Comparison of ENCODE assay signal across 23 cellular contexts in the genomic region with DNA sequence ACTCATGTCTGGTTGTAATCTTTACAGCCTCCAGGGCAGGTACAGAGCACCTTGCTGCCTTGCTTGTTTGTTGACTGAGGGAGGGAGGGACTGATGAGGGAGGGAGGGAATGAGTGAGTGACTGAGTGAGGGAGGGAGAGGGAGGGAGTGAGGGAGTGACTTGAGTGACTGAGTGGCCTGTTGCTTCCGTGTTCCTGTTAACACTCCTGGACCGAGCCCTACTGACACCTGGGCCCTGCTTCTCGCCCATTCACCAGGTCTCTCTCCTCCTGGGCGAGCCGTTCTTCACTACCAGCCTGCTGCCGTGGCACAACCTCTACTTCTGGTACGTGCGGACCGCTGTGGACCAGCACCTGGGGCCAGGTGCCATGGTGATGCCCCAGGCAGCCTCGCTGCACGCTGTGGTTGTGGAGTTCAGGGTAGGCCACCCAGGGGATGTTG. TPM values are rescaled to one million over a fixed set of nuclear protein-coding genes. Genes with fewer than 3 reads are reported as not detected.
DNase-seq lines count a peak whose midpoint lies in the region; ATAC-seq, FAIRE-seq and TF ChIP-seq lines count a peak whose summit lies in the region.
"Had no signal": no experiment of that assay in that cellular context is flagged by ENCODE, and none has a peak within 500 bp of the region (broad histone marks: within the 10 kb centered on the region; RNA-seq: fewer than 3 reads in every experiment).

No MANE protein-coding gene starts in this region.

- ATAC-seq in GM21360 (IDR thresholded peaks at IDR 0.05; ENCODE audit: unreplicated experiment) (no peak), HG02571 (IDR thresholded peaks at IDR 0.05; ENCODE audit: unreplicated experiment) (no peak)
- ATAC-seq: activated T-cell treated with anti-CD3 and anti-CD28 coated beads, Interleukin-2, amount 50 U/mL, for 72 hours; GM23338; right lobe of liver; stimulated activated naive CD8-positive, alpha-beta T cell treated with anti-CD3 and anti-CD28 coated beads, Interleukin-15, Interleukin-2, amounts not matched to agents 100 U/mL and 50 U/mL, for 24 hours had no signal

- DNase-seq in COLO668 (lab: John Stamatoyannopoulos, UW; ENCODE audit: unreplicated experiment) (peak; percentile 9), NCI-H2029 treated with DMSO at 0.1 percent for 48 hours (lab: John Stamatoyannopoulos, UW) (peak; percentile 40), epithelial cell of prostate (ENCODE audit: low read depth, low spot score) (peak; percentile 70), progenitor cell of endocrine pancreas (ENCODE audit: low spot score, unreplicated experiment) (no peak), GM12892 (ENCODE audit: insufficient read length) (no peak), GM20000 (ENCODE audit: low spot score) (no peak)
- DNase-seq: activated CD4-positive, alpha-beta memory T cell treated with anti-CD3 and anti-CD28 coated beads, Interleukin-2, amount 10 ng/mL, durations not matched to agents 7 days and 5 days; activated naive CD8-positive, alpha-beta T cell treated with anti-CD3 and anti-CD28 coated beads, Interleukin-2, amount 10 ng/mL, durations not matched to agents 7 days and 5 days; activated T-cell treated with anti-CD3 and anti-CD28 coated beads, Interleukin-2, amount 50 U/mL, for 72 hours; GF-D8; heart left ventricle; islet precursor cell; NCI-H1105 treated with DMSO at 0.1 percent for 48 hours; SIG-M5; stimulated activated naive CD8-positive, alpha-beta T cell treated with anti-CD3 and anti-CD28 coated beads, Interleukin-15, Interleukin-2, amounts not matched to agents 100 U/mL and 50 U/mL, for 24 hours had no signal

- H3K36me3 Mint-ChIP-seq in progenitor cell of endocrine pancreas (ENCODE audit: insufficient read depth) = peaks cover 8% of the 10 kb centered on the region

- no peaks in the 10 kb centered on the region for H3K9me3 Mint-ChIP-seq in progenitor cell of endocrine pancreas (ENCODE audit: low read depth)
- H3K9me3 Mint-ChIP-seq: activated CD4-positive, alpha-beta memory T cell treated with anti-CD3 and anti-CD28 coated beads, Interleukin-2, amount 10 ng/mL, durations not matched to agents 7 days and 5 days; activated naive CD8-positive, alpha-beta T cell treated with anti-CD3 and anti-CD28 coated beads, Interleukin-2, amount 10 ng/mL, durations not matched to agents 7 days and 5 days; activated T-cell treated with anti-CD3 and anti-CD28 coated beads, Interleukin-2, amount 50 U/mL, for 72 hours; GM23338; T-helper 1 cell treated with Interleukin-12 subunit alpha and Interleukin-12 subunit beta and Interleukin-4 antibody, amounts not matched to agents 30 μg/mL and 1 μg/mL, for 36 hours had no signal

- TF ChIP-seq CTCF in progenitor cell of endocrine pancreas (IDR thresholded peaks at IDR 0.05; ENCODE audit: unreplicated experiment) (no peak), GM20000 (IDR thresholded peaks at IDR 0.05; ENCODE audit: extremely low read depth, missing control alignments) (no peak)

- no peak for FAIRE-seq in GM12892 (lab: Jason Lieb, UNC)
- FAIRE-seq: GM12891 had no signal

- no peaks in the 10 kb centered on the region for H3K27me3 Mint-ChIP-seq in progenitor cell of endocrine pancreas
- H3K27me3 Mint-ChIP-seq: activated CD4-positive, alpha-beta memory T cell treated with anti-CD3 and anti-CD28 coated beads, Interleukin-2, amount 10 ng/mL, durations not matched to agents 7 days and 5 days; activated naive CD8-positive, alpha-beta T cell treated with anti-CD3 and anti-CD28 coated beads, Interleukin-2, amount 10 ng/mL, durations not matched to agents 7 days and 5 days had no signal

- H3K27ac ChIP-seq in epithelial cell of prostate = no peak overlapping the region
- H3K27ac ChIP-seq: heart left ventricle, KMS-11, right lobe of liver, vagina had no signal

- TF ChIP-seq POLR2A in GM12892 (IDR thresholded peaks at IDR 0.05; ENCODE audit: low read depth, low read length) = no peak

- H3K4me1 Mint-ChIP-seq in progenitor cell of endocrine pancreas (ENCODE audit: low read depth) = peaks cover 5% of the 10 kb centered on the region
- H3K4me1 Mint-ChIP-seq: GM23338 had no signal

- no peak overlapping the region for H3K4me3 Mint-ChIP-seq in progenitor cell of endocrine pancreas (ENCODE audit: low read depth)
- H3K4me3 Mint-ChIP-seq: activated CD4-positive, alpha-beta memory T cell treated with anti-CD3 and anti-CD28 coated beads, Interleukin-2, amount 10 ng/mL, durations not matched to agents 7 days and 5 days; activated naive CD8-positive, alpha-beta T cell treated with anti-CD3 and anti-CD28 coated beads, Interleukin-2, amount 10 ng/mL, durations not matched to agents 7 days and 5 days; activated T-cell treated with anti-CD3 and anti-CD28 coated beads, Interleukin-2, amount 50 U/mL, for 72 hours; GM23338; T-helper 1 cell treated with Interleukin-12 subunit alpha and Interleukin-12 subunit beta and Interleukin-4 antibody, amounts not matched to agents 30 μg/mL and 1 μg/mL, for 36 hours had no signal

- peak overlapping the region; percentile 69 for H3K27ac Mint-ChIP-seq in progenitor cell of endocrine pancreas
- H3K27ac Mint-ChIP-seq: activated CD4-positive, alpha-beta memory T cell treated with anti-CD3 and anti-CD28 coated beads, Interleukin-2, amount 10 ng/mL, durations not matched to agents 7 days and 5 days; activated naive CD8-positive, alpha-beta T cell treated with anti-CD3 and anti-CD28 coated beads, Interleukin-2, amount 10 ng/mL, durations not matched to agents 7 days and 5 days; activated T-cell treated with anti-CD3 and anti-CD28 coated beads, Interleukin-2, amount 50 U/mL, for 72 hours; GM23338; T-helper 1 cell treated with Interleukin-12 subunit alpha and Interleukin-12 subunit beta and Interleukin-4 antibody, amounts not matched to agents 30 μg/mL and 1 μg/mL, for 36 hours had no signal

RNA-seq across cellular contexts. Expression of gene PRMT7, which starts 41.2 kb away (rescaled TPM):
- total RNA-seq in progenitor cell of endocrine pancreas = 60.0 and 70.5 TPM in 2 replicates
- polyA plus RNA-seq in GM12892 (2012; ENCODE audit: missing spikeins) = 39.4 TPM

RNA-seq across cellular contexts. Expression of gene SLC7A6OS, which starts 41.3 kb away (rescaled TPM):
- 23.9 and 25.9 TPM in 2 replicates for total RNA-seq in progenitor cell of endocrine pancreas
- 14.9 TPM for polyA plus RNA-seq in GM12892 (2012; ENCODE audit: missing spikeins)

Comparison
In these comparisons a context has a peak if more than half of its experiments do, and no peak if none do; other contexts are left out.
1. DNase-seq: peak in COLO668 (single experiment), NCI-H2029 treated with DMSO at 0.1 percent for 48 hours (single experiment) and epithelial cell of prostate (single experiment); none in progenitor cell of endocrine pancreas (single experiment), GM12892 (single experiment) and GM20000 (single experiment).